Comparison of ENCODE assay signal across 1 cellular context in the genomic region with DNA sequence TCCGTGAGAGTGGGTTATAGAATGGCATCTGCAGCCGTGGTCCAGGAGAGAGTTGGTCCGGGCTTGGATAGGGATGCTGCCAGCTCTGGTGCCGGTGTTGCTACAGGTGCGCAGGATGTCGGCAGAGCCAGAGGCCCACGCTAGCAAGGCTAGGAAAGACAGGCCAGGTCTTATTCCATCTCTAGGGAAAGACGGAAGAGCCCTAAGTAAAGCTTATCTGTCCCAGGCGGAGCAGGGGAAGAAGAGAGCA.
TF ChIP-seq lines count a peak whose summit lies in the region.

No MANE protein-coding gene starts in this region.

TF ChIP-seq in HepG2, 621 proteins besides CTCF, POLR2A, EP300 and RAD21 (continued from another document and continues in another):
- TF ChIP-seq ZNF335 (CRISPR knock-in tag; IDR thresholded peaks at IDR 0.05) (peak; percentile 76; the same call in 1 of the 2 replicates), ZNF510 (CRISPR knock-in tag; IDR thresholded peaks at IDR 0.05; ENCODE audit: low read depth) (0 out of 2 replicates have a peak, but pooled peaks have one; percentile 29), CENPT (CRISPR knock-in tag; IDR thresholded peaks at IDR 0.05; ENCODE audit: low read depth) (0 out of 2 replicates have a peak, but pooled peaks have one; percentile 24), ZNF652 (CRISPR knock-in tag; IDR thresholded peaks at IDR 0.05; ENCODE audit: borderline replicate concordance, low read depth) (0 out of 2 replicates have a peak, but pooled peaks have one; percentile 5), BRD4 (CRISPR knock-in tag; IDR thresholded peaks at IDR 0.05) (0 out of 2 replicates have a peak, but pooled peaks have one; percentile 34), ZNF775 (CRISPR knock-in tag; IDR thresholded peaks at IDR 0.05; ENCODE audit: borderline replicate concordance) (0 out of 2 replicates have a peak, but pooled peaks have one; percentile 20), ZC3H4 (CRISPR knock-in tag; IDR thresholded peaks at IDR 0.05; ENCODE audit: borderline replicate concordance) (peak; percentile 80; the same call in 1 of the 2 replicates), ZNF550 (CRISPR knock-in tag; IDR thresholded peaks at IDR 0.05; ENCODE audit: borderline replicate concordance) (peak; percentile 98; the same call in 1 of the 2 replicates), GABPA (IDR thresholded peaks at IDR 0.05; ENCODE audit: low read depth, low read length) (no peak), GABPA (CRISPR knock-in tag; IDR thresholded peaks at IDR 0.05; ENCODE audit: low read depth) (no peak), ZNF367 (CRISPR knock-in tag; IDR thresholded peaks at IDR 0.05; ENCODE audit: borderline replicate concordance) (no peak), KLF13 (CRISPR knock-in tag; IDR thresholded peaks at IDR 0.05) (peak; percentile 97), ZNF567 (CRISPR knock-in tag; IDR thresholded peaks at IDR 0.05; ENCODE audit: borderline replicate concordance) (peak; percentile 77; the same call in 1 of the 2 replicates), CEBPG (CRISPR knock-in tag; IDR thresholded peaks at IDR 0.05) (peak; percentile 10; the same call in 1 of the 2 replicates), NFATC3 (CRISPR knock-in tag; IDR thresholded peaks at IDR 0.05) (peak; percentile 75; the same call in 1 of the 2 replicates), SMAD9 (CRISPR knock-in tag; IDR thresholded peaks at IDR 0.05) (peak; percentile 88; the same call in 1 of the 2 replicates), MZF1 (CRISPR knock-in tag; IDR thresholded peaks at IDR 0.05; ENCODE audit: borderline replicate concordance) (peak; percentile 87; the same call in 1 of the 2 replicates), ZBTB20 (CRISPR knock-in tag; IDR thresholded peaks at IDR 0.05; ENCODE audit: borderline replicate concordance, low read depth) (peak; percentile 51; the same call in 1 of the 2 replicates), IRF2 (CRISPR knock-in tag; IDR thresholded peaks at IDR 0.05) (no peak), ZNF446 (CRISPR knock-in tag; IDR thresholded peaks at IDR 0.05) (no peak), ARNT2 (CRISPR knock-in tag; IDR thresholded peaks at IDR 0.05; ENCODE audit: low read depth) (no peak), RFX1 (IDR thresholded peaks at IDR 0.05) (0 out of 2 replicates have a peak, but pooled peaks have one; percentile 8), SRY (CRISPR knock-in tag; IDR thresholded peaks at IDR 0.05) (no peak), PHF5A (CRISPR knock-in tag; IDR thresholded peaks at IDR 0.05; ENCODE audit: low read depth, unreplicated experiment) (peak; percentile 19), ZNF264 (CRISPR knock-in tag; IDR thresholded peaks at IDR 0.05) (0 out of 2 replicates have a peak, but pooled peaks have one; percentile 11), IRX3 (CRISPR knock-in tag; IDR thresholded peaks at IDR 0.05; ENCODE audit: borderline replicate concordance, low read depth) (0 out of 2 replicates have a peak, but pooled peaks have one; percentile 7), ZNF143 (CRISPR knock-in tag; IDR thresholded peaks at IDR 0.05) (no peak; the same call in 1 of the 2 replicates), SNAPC2 (CRISPR knock-in tag; IDR thresholded peaks at IDR 0.05) (peak; percentile 3; the same call in 1 of the 2 replicates), SOX13 (IDR thresholded peaks at IDR 0.05) (no peak), SOX13 (CRISPR knock-in tag; conservative IDR thresholded peaks at IDR 0.05 in 1 of 2, IDR thresholded peaks at IDR 0.05 in 1 of 2) (peak in 1 of 2 experiments; percentile 90; a peak in 2 of 4 replicates), ZNF83 (CRISPR knock-in tag; IDR thresholded peaks at IDR 0.05; ENCODE audit: borderline replicate concordance) (peak; percentile 57; the same call in 1 of the 2 replicates), ATF7 (IDR thresholded peaks at IDR 0.05) (no peak), ATF7 (CRISPR knock-in tag; IDR thresholded peaks at IDR 0.05) (peak; percentile 42; the same call in 1 of the 2 replicates), ZNF160 (CRISPR knock-in tag; IDR thresholded peaks at IDR 0.05) (0 out of 2 replicates have a peak, but pooled peaks have one; percentile 20), BORCS8-MEF2B (CRISPR knock-in tag; IDR thresholded peaks at IDR 0.05) (0 out of 2 replicates have a peak, but pooled peaks have one; percentile 13), TARDBP (CRISPR knock-in tag; IDR thresholded peaks at IDR 0.05) (no peak), NFE2L1 (CRISPR knock-in tag; IDR thresholded peaks at IDR 0.05; ENCODE audit: borderline replicate concordance) (peak; percentile 84; the same call in 1 of the 2 replicates), TEAD3 (CRISPR knock-in tag; optimal IDR thresholded peaks at IDR 0.05; ENCODE audit: borderline replicate concordance) (peak; percentile 27)
- TF ChIP-seq, protein P1, sequence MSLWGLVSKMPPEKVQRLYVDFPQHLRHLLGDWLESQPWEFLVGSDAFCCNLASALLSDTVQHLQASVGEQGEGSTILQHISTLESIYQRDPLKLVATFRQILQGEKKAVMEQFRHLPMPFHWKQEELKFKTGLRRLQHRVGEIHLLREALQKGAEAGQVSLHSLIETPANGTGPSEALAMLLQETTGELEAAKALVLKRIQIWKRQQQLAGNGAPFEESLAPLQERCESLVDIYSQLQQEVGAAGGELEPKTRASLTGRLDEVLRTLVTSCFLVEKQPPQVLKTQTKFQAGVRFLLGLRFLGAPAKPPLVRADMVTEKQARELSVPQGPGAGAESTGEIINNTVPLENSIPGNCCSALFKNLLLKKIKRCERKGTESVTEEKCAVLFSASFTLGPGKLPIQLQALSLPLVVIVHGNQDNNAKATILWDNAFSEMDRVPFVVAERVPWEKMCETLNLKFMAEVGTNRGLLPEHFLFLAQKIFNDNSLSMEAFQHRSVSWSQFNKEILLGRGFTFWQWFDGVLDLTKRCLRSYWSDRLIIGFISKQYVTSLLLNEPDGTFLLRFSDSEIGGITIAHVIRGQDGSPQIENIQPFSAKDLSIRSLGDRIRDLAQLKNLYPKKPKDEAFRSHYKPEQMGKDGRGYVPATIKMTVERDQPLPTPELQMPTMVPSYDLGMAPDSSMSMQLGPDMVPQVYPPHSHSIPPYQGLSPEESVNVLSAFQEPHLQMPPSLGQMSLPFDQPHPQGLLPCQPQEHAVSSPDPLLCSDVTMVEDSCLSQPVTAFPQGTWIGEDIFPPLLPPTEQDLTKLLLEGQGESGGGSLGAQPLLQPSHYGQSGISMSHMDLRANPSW (CRISPR knock-in tag; IDR thresholded peaks at IDR 0.05; ENCODE audit: borderline replicate concordance), result peak; percentile 82; the same call in 1 of the 2 replicates
- TF ChIP-seq, protein P2, sequence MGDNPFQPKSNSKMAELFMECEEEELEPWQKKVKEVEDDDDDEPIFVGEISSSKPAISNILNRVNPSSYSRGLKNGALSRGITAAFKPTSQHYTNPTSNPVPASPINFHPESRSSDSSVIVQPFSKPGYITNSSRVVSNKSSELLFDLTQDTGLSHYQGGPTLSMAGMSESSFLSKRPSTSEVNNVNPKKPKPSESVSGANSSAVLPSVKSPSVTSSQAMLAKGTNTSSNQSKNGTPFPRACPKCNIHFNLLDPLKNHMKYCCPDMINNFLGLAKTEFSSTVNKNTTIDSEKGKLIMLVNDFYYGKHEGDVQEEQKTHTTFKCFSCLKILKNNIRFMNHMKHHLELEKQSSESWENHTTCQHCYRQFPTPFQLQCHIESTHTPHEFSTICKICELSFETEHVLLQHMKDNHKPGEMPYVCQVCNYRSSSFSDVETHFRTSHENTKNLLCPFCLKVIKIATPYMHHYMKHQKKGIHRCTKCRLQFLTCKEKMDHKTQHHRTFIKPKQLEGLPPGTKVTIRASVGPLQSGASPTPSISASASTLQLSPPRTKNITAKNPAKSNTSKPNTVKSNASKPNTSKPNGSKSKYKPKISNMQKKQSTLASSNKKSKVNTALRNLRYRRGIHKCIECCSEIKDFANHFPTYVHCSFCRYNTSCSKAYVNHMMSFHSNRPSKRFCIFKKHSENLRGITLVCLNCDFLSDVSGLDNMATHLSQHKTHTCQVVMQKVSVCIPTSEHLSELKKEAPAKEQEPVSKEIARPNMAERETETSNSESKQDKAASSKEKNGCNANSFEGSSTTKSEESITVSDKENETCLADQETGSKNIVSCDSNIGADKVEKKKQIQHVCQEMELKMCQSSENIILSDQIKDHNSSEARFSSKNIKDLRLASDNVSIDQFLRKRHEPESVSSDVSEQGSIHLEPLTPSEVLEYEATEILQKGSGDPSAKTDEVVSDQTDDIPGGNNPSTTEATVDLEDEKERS (CRISPR knock-in tag; IDR thresholded peaks at IDR 0.05), result peak; percentile 95; the same call in 1 of the 2 replicates
- TF ChIP-seq, protein P3, sequence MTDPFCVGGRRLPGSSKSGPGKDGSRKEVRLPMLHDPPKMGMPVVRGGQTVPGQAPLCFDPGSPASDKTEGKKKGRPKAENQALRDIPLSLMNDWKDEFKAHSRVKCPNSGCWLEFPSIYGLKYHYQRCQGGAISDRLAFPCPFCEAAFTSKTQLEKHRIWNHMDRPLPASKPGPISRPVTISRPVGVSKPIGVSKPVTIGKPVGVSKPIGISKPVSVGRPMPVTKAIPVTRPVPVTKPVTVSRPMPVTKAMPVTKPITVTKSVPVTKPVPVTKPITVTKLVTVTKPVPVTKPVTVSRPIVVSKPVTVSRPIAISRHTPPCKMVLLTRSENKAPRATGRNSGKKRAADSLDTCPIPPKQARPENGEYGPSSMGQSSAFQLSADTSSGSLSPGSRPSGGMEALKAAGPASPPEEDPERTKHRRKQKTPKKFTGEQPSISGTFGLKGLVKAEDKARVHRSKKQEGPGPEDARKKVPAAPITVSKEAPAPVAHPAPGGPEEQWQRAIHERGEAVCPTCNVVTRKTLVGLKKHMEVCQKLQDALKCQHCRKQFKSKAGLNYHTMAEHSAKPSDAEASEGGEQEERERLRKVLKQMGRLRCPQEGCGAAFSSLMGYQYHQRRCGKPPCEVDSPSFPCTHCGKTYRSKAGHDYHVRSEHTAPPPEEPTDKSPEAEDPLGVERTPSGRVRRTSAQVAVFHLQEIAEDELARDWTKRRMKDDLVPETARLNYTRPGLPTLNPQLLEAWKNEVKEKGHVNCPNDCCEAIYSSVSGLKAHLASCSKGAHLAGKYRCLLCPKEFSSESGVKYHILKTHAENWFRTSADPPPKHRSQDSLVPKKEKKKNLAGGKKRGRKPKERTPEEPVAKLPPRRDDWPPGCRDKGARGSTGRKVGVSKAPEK (CRISPR knock-in tag; IDR thresholded peaks at IDR 0.05; ENCODE audit: borderline replicate concordance), result peak; percentile 84; the same call in 1 of the 2 replicates
- TF ChIP-seq, protein P4, sequence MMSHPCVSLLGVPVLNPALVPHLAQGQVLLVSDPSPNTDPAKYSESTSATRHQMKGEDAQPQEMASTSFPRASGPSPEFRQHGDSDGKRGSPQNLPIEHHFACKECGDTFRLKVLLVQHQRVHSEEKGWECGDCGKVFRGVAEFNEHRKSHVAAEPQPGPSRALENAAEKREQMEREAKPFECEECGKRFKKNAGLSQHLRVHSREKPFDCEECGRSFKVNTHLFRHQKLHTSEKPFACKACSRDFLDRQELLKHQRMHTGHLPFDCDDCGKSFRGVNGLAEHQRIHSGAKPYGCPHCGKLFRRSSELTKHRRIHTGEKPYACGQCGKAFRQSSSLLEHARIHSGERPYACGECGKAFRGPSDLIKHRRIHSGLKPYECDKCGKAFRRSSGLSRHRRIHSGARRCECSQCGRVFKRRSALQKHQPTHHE (CRISPR knock-in tag; IDR thresholded peaks at IDR 0.05; ENCODE audit: borderline replicate concordance), result peak; percentile 43; the same call in 1 of the 2 replicates
- TF ChIP-seq, protein P5, sequence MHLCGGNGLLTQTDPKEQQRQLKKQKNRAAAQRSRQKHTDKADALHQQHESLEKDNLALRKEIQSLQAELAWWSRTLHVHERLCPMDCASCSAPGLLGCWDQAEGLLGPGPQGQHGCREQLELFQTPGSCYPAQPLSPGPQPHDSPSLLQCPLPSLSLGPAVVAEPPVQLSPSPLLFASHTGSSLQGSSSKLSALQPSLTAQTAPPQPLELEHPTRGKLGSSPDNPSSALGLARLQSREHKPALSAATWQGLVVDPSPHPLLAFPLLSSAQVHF (CRISPR knock-in tag; IDR thresholded peaks at IDR 0.05), result no peak
- TF ChIP-seq, protein P6, sequence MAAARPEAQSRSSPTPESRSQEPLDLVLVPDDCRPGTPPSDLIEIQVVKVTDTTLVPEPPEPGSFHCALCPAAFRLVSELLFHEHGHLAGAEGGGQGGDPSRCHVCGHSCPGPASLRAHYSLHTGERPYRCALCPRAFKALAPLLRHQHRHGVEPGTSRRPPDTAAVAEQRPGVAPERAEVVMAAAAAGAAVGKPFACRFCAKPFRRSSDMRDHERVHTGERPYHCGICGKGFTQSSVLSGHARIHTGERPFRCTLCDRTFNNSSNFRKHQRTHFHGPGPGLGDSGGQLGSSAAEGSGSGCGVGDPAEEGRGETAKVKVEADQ (CRISPR knock-in tag; IDR thresholded peaks at IDR 0.05; ENCODE audit: borderline replicate concordance), result no peak; the same call in 1 of the 2 replicates
- TF ChIP-seq, protein P7, sequence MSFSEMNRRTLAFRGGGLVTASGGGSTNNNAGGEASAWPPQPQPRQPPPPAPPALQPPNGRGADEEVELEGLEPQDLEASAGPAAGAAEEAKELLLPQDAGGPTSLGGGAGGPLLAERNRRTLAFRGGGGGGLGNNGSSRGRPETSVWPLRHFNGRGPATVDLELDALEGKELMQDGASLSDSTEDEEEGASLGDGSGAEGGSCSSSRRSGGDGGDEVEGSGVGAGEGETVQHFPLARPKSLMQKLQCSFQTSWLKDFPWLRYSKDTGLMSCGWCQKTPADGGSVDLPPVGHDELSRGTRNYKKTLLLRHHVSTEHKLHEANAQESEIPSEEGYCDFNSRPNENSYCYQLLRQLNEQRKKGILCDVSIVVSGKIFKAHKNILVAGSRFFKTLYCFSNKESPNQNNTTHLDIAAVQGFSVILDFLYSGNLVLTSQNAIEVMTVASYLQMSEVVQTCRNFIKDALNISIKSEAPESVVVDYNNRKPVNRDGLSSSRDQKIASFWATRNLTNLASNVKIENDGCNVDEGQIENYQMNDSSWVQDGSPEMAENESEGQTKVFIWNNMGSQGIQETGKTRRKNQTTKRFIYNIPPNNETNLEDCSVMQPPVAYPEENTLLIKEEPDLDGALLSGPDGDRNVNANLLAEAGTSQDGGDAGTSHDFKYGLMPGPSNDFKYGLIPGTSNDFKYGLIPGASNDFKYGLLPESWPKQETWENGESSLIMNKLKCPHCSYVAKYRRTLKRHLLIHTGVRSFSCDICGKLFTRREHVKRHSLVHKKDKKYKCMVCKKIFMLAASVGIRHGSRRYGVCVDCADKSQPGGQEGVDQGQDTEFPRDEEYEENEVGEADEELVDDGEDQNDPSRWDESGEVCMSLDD (CRISPR knock-in tag; IDR thresholded peaks at IDR 0.05; ENCODE audit: borderline replicate concordance), result no peak
- TF ChIP-seq, protein P8, sequence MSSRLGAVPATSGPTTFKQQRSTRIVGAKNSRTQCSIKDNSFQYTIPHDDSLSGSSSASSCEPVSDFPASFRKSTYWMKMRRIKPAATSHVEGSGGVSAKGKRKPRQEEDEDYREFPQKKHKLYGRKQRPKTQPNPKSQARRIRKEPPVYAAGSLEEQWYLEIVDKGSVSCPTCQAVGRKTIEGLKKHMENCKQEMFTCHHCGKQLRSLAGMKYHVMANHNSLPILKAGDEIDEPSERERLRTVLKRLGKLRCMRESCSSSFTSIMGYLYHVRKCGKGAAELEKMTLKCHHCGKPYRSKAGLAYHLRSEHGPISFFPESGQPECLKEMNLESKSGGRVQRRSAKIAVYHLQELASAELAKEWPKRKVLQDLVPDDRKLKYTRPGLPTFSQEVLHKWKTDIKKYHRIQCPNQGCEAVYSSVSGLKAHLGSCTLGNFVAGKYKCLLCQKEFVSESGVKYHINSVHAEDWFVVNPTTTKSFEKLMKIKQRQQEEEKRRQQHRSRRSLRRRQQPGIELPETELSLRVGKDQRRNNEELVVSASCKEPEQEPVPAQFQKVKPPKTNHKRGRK (CRISPR knock-in tag; IDR thresholded peaks at IDR 0.05), result peak; percentile 92
